In the genomic region with DNA sequence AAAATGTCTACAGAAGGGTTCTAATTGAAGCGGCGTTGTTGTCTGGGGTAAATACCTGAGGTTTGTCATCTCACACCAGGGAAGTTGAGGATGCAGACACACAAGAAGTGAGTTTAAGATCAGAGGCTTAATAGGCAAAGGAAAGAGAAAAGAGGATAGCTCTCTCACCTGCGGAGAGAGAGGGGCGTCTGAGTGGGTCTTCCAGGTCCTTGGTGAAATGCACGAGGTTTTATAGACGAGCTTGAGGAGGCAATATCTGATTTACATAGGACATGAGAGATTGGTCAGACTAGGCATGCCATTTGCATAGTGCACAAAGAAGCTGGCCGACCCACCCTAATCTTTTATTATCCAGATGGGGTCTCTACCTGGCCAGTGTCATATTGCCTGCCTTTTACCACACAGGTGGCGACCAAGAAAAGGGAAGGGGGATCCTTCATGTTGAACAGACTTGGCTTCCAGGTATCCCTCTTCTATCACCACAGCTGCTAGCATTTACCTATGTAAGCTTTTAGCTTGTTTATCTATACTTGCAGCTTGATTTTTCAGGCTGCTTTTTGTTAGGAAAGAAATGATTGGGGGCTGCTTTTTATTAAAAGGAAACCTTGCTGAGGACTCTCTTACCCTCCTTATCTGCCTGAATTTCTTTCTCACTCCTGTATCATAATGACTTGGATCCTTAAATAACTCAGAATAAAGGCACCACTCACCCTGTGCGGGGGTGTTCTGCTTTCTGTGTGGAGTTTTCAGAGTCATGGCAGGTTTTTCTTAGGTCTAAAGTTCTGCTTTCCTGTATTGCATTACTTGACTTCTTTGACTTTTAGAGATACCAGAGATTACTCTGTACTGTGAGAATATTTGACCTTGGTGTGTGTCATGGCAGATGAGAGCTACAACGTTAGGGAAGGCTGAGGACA, we compare ENCODE assay signal across 24 cellular contexts. TPM values are rescaled to one million over a fixed set of nuclear protein-coding genes. Genes with fewer than 3 reads are reported as not detected.
DNase-seq lines count a peak whose midpoint lies in the region; ATAC-seq, FAIRE-seq and TF ChIP-seq lines count a peak whose summit lies in the region.
"Had no signal": no experiment of that assay in that cellular context is flagged by ENCODE, and none has a peak within 500 bp of the region (broad histone marks: within the 10 kb centered on the region; RNA-seq: fewer than 3 reads in every experiment).

No MANE protein-coding gene starts in this region.

- DNase-seq in H1 (ENCODE audit: low read depth in 1 of 2, low spot score in 2 of 2) (peak in 1 of 2 experiments; percentile 58), testis (peak; percentile 1), WERI-Rb-1 (no peak)
- no peak for DNase-seq in CD8-positive, alpha-beta memory T cell
- DNase-seq: CD4-positive, CD25-positive, alpha-beta regulatory T cell; COR-L47; DMS 273 treated with DMSO at 0.1 percent for 48 hours; DMS79 treated with DMSO at 0.1 percent for 48 hours; HCEC 1CT; NCI-H1092 treated with DMSO at 0.1 percent for 48 hours; NCI-H1436 treated with DMSO at 0.1 percent for 48 hours; NCI-H1930; NCI-H524 treated with DMSO at 0.1 percent for 48 hours; OCI-M1; SJCRH30 had no signal

- no peak overlapping the region for H2AFZ ChIP-seq in H1 (ENCODE audit: low read length)

- no peak overlapping the region for H3K14ac ChIP-seq in H1 (ENCODE audit: insufficient read length)

- no peaks in the 10 kb centered on the region for H3K36me3 ChIP-seq in HUES6 (ENCODE audit: control insufficient read depth, insufficient read depth, low read length)
- H3K36me3 ChIP-seq in H1 (ENCODE audit: control insufficient read depth in 2 of 4, insufficient read depth in 4 of 4, low read length in 3 of 4) = peaks cover 0 to 23% (median 3%) of the 10 kb centered on the region in 4 experiments; a peak in 5 of 8 replicates
- H3K36me3 ChIP-seq in iPS-20b (ENCODE audit: insufficient read depth, low read depth, low read length) = no peaks in the 10 kb centered on the region
- H3K36me3 ChIP-seq in testis (ENCODE audit: low read depth, missing control alignments) = no peaks in the 10 kb centered on the region
- no peaks in the 10 kb centered on the region for H3K36me3 ChIP-seq in WERI-Rb-1
- H3K36me3 ChIP-seq in CD8-positive, alpha-beta memory T cell (ENCODE audit: insufficient read depth, low read length) = no peaks in the 10 kb centered on the region
- H3K36me3 ChIP-seq: SJCRH30 had no signal

- H4K5ac ChIP-seq in H1 (ENCODE audit: insufficient read length, low read depth, low read length) = no peak overlapping the region

- peaks cover 0 to 9% (median 5%) of the 10 kb centered on the region in 3 donors for H3K36me3 Mint-ChIP-seq in CD8-positive, alpha-beta memory T cell

- TF ChIP-seq CTCF in H1 (IDR thresholded peaks at IDR 0.05; ENCODE audit: control extremely low read depth in 1 of 3, insufficient read depth in 1 of 3, low read depth in 1 of 3, low read length in 3 of 3) (no peak), testis (IDR thresholded peaks at IDR 0.05) (no peak), WERI-Rb-1 (IDR thresholded peaks at IDR 0.05; ENCODE audit: low read depth, low read length) (no peak)

- no peak overlapping the region for H3K9ac ChIP-seq in HUES6 (ENCODE audit: low read length)
- H3K9ac ChIP-seq in H1 (replicated peaks in 1 of 4; ENCODE audit: extremely low read depth in 1 of 4, low read depth in 3 of 4, low read length in 3 of 4) = peak overlapping the region in 1 of 4 experiments; percentile 6; a peak in 2 of 7 replicates
- no peak overlapping the region for H3K9ac ChIP-seq in iPS-20b (ENCODE audit: low read depth, low read length)

- H3K4me1 ChIP-seq in HUES6 (ENCODE audit: control insufficient read depth, insufficient read depth, low read length) (no peaks in the 10 kb centered on the region), H1 (replicated peaks in 1 of 4; ENCODE audit: control insufficient read depth in 3 of 4, insufficient read depth in 4 of 4, low read length in 3 of 4) (peaks cover 4 to 20% (median 7%) of the 10 kb centered on the region in 4 experiments; a peak in 6 of 7 replicates), iPS-20b (ENCODE audit: insufficient read depth, low read length) (no peaks in the 10 kb centered on the region; the same call in 1 of the 2 replicates), testis (no peaks in the 10 kb centered on the region)
- H3K4me1 ChIP-seq in CD8-positive, alpha-beta memory T cell (ENCODE audit: insufficient read depth, low read length) = no peaks in the 10 kb centered on the region
- H3K4me1 ChIP-seq: SJCRH30 had no signal

- H3K23me2 ChIP-seq in H1 (ENCODE audit: low read depth, low read length) = peaks cover 4% of the 10 kb centered on the region

- H2BK5ac ChIP-seq in H1 (ENCODE audit: low read depth, low read length) = peak overlapping the region; percentile 46; the same call in 1 of the 2 replicates

- H3K9me3 Mint-ChIP-seq in CD8-positive, alpha-beta memory T cell = peaks cover 38 to 54% (median 45%) of the 10 kb centered on the region in 5 donors

- no peak overlapping the region for H4K8ac ChIP-seq in H1 (ENCODE audit: extremely low read depth, insufficient read depth, low read length)

- H2BK20ac ChIP-seq in H1 (ENCODE audit: low read length) = no peak overlapping the region

- no peak overlapping the region for H2BK15ac ChIP-seq in H1 (ENCODE audit: low read length)

- H3K4ac ChIP-seq in H1 (replicated peaks; ENCODE audit: insufficient read length, low read depth, low read length) = no peak overlapping the region

- H3K79me2 ChIP-seq in H1 (ENCODE audit: control insufficient read depth in 1 of 2, insufficient read depth in 2 of 2, low read length in 2 of 2) = no peaks in the 10 kb centered on the region

- CTCF ChIA-PET in H1 (lab: Charles Lee; ENCODE audit: partially characterized antibody) = interaction anchor here (1.3 to 2.2 kb wide), 5 partner anchors 12 to 46 kb away, joined by 3 to 9 read pairs (median 3); no protein-coding TSS in a partner anchor
- CTCF ChIA-PET in CD8-positive, alpha-beta memory T cell (lab: Charles Lee) = no interaction called here

- H3K23ac ChIP-seq in H1 (ENCODE audit: insufficient read length) = no peak overlapping the region

- TF ChIP-seq RAD21 in H1 (IDR thresholded peaks at IDR 0.05 in 1 of 2, conservative IDR thresholded peaks at IDR 0.05 in 1 of 2; ENCODE audit: low read depth in 2 of 2, low read length in 2 of 2) = no peak

- H3K56ac ChIP-seq in H1 (replicated peaks; ENCODE audit: insufficient read length, low read depth, low read length) = no peak overlapping the region

- TF ChIP-seq EP300 in H1 (IDR thresholded peaks at IDR 0.05; ENCODE audit: borderline replicate concordance in 1 of 2, low read depth in 2 of 2, low read length in 2 of 2) = no peak

- peaks cover 87% of the 10 kb centered on the region for H3K9me3 ChIP-seq in HUES6 (ENCODE audit: control insufficient read depth, insufficient read depth, low read depth, low read length)
- H3K9me3 ChIP-seq in H1 (ENCODE audit: insufficient read depth in 2 of 2, low read depth in 1 of 2, low read length in 1 of 2) = peaks cover 23 to 26% of the 10 kb centered on the region in 2 experiments
- peaks cover 92% of the 10 kb centered on the region for H3K9me3 ChIP-seq in iPS-20b (ENCODE audit: insufficient read depth, low read depth, low read length)
- H3K9me3 ChIP-seq in testis = no peaks in the 10 kb centered on the region
- H3K9me3 ChIP-seq in WERI-Rb-1 (ENCODE audit: severe bottlenecking) = peaks cover 39% of the 10 kb centered on the region
- peaks cover 5% of the 10 kb centered on the region for H3K9me3 ChIP-seq in CD8-positive, alpha-beta memory T cell (ENCODE audit: low read length)

- no peaks in the 10 kb centered on the region for H3K4me1 Mint-ChIP-seq in CD8-positive, alpha-beta memory T cell
- H3K4me1 Mint-ChIP-seq: CD4-positive, CD25-positive, alpha-beta regulatory T cell had no signal

- H3K27me3 ChIP-seq in HUES6 (ENCODE audit: control insufficient read depth, insufficient read depth, low read length) = no peaks in the 10 kb centered on the region
- H3K27me3 ChIP-seq in H1 (replicated peaks in 1 of 4; ENCODE audit: control insufficient read depth in 3 of 4, extremely low read depth in 1 of 4, insufficient read depth in 3 of 4, low read length in 3 of 4) = no peaks in the 10 kb centered on the region
- H3K27me3 ChIP-seq in iPS-20b (ENCODE audit: insufficient read depth, low read length) = no peaks in the 10 kb centered on the region
- H3K27me3 ChIP-seq in testis = no peaks in the 10 kb centered on the region
- H3K27me3 ChIP-seq in WERI-Rb-1 (ENCODE audit: insufficient read depth, low read depth, severe bottlenecking) = no peaks in the 10 kb centered on the region
- H3K27me3 ChIP-seq in CD8-positive, alpha-beta memory T cell (ENCODE audit: insufficient read depth, low read length, poor library complexity, severe bottlenecking) = no peaks in the 10 kb centered on the region
- H3K27me3 ChIP-seq: SJCRH30 had no signal

- POLR2A ChIA-PET in H1 (lab: Charles Lee; ENCODE audit: partially characterized antibody) = interaction anchor here (1.0 to 3.0 kb wide), 13 partner anchors 9 to 200 kb away, joined by 3 to 19 read pairs (median 4); a partner anchor contains a TSS
- POLR2A ChIA-PET in CD8-positive, alpha-beta memory T cell (lab: Charles Lee) = no interaction called here

- no peak overlapping the region for H2BK120ac ChIP-seq in H1 (replicated peaks; ENCODE audit: low read depth, low read length)

- TF ChIP-seq POLR2A in H1 (IDR thresholded peaks at IDR 0.05; ENCODE audit: control extremely low read depth in 1 of 2, low read depth in 2 of 2, low read length in 2 of 2) (peak; percentile 82 to 90), testis (IDR thresholded peaks at IDR 0.05) (no peak)

- H3K27me3 Mint-ChIP-seq in CD8-positive, alpha-beta memory T cell = peaks cover 3 to 7% of the 10 kb centered on the region in 2 donors
- H3K27me3 Mint-ChIP-seq: CD4-positive, CD25-positive, alpha-beta regulatory T cell had no signal

- no peak overlapping the region for H3K27ac ChIP-seq in HUES6 (ENCODE audit: low read depth, low read length)
- peak overlapping the region; percentile 68; the same call in 1 of the 2 replicates for H3K27ac ChIP-seq in H1 (ENCODE audit: low read depth, low read length)
- H3K27ac ChIP-seq in iPS-20b (ENCODE audit: low read length) = no peak overlapping the region
- H3K27ac ChIP-seq in testis = no peak overlapping the region
- H3K27ac ChIP-seq in WERI-Rb-1 = no peak overlapping the region
- no peak overlapping the region for H3K27ac ChIP-seq in CD8-positive, alpha-beta memory T cell (ENCODE audit: low read depth, low read length)
- H3K27ac ChIP-seq: SJCRH30 had no signal

- no peak overlapping the region for H3K27ac Mint-ChIP-seq in CD8-positive, alpha-beta memory T cell
- H3K27ac Mint-ChIP-seq: CD4-positive, CD25-positive, alpha-beta regulatory T cell had no signal

- H3K4me2 ChIP-seq in H1 (ENCODE audit: insufficient read depth in 1 of 2, low read depth in 2 of 2, low read length in 2 of 2) = peak overlapping the region; percentile 63 to 73; a peak in 3 of 4 replicates

- intact Hi-C loops in testis (cut with DNase I; ENCODE audit: low total_unique reads) = no loop called here

- H3K79me1 ChIP-seq in H1 (ENCODE audit: low read depth, low read length) = no peaks in the 10 kb centered on the region

- no peak overlapping the region for H2AK5ac ChIP-seq in H1 (ENCODE audit: low read depth, low read length)

- no peak for ATAC-seq in HG03108 (IDR thresholded peaks at IDR 0.05; ENCODE audit: unreplicated experiment)
- ATAC-seq in HG03439 (IDR thresholded peaks at IDR 0.05; ENCODE audit: unreplicated experiment) = no peak
- ATAC-seq: HepG2, K562 had no signal

- H3K4me3 Mint-ChIP-seq in CD8-positive, alpha-beta memory T cell = no peak overlapping the region
- H3K4me3 Mint-ChIP-seq: CD4-positive, CD25-positive, alpha-beta regulatory T cell had no signal

- 9% methylated on average over 10 of the region's 10 CpGs; no CpG with 5 or more reads in 1 of the 2 experiments for WGBS in H1 (ENCODE audit: extremely low coverage in 1 of 2, insufficient coverage in 1 of 2, insufficient read length in 1 of 2, insufficient replicate concordance in 2 of 2, low coverage in 1 of 2, low lambda C conversion rate in 2 of 2, missing lambda C conversion rate in 1 of 2), 2 experiments
- WGBS in testis, 2 donors = 69 to 78% methylated on average over 10 of the region's 10 CpGs

- peak overlapping the region; percentile 12; the same call in 1 of the 2 replicates for H3K4me3 ChIP-seq in HUES6 (ENCODE audit: low read depth, low read length)
- H3K4me3 ChIP-seq in H1 (ENCODE audit: extremely low read depth in 1 of 4, insufficient read depth in 2 of 4, low read depth in 3 of 4, low read length in 4 of 4) = peak overlapping the region; percentile 15 to 58 (median 36); a peak in 7 of 8 replicates
- peak overlapping the region; percentile 40 for H3K4me3 ChIP-seq in iPS-20b (ENCODE audit: low read length)
- H3K4me3 ChIP-seq in testis = no peak overlapping the region
- H3K4me3 ChIP-seq in WERI-Rb-1 (ENCODE audit: low read depth, low read length) = no peak overlapping the region
- no peak overlapping the region for H3K4me3 ChIP-seq in CD8-positive, alpha-beta memory T cell (ENCODE audit: low read length)
- H3K4me3 ChIP-seq: K562, SJCRH30 had no signal

- H4K20me1 ChIP-seq in H1 (replicated peaks in 1 of 2; ENCODE audit: control insufficient read depth in 1 of 2, insufficient read depth in 2 of 2, low read length in 2 of 2) = peaks cover 0 to 4% of the 10 kb centered on the region in 2 experiments

- H2BK12ac ChIP-seq in H1 (ENCODE audit: low read depth, low read length) = no peak overlapping the region

- peak overlapping the region; percentile 61 for H4K91ac ChIP-seq in H1 (replicated peaks; ENCODE audit: insufficient read length, low read length)

- no peak overlapping the region for H3K18ac ChIP-seq in H1 (ENCODE audit: extremely low read depth, low read length)

- FAIRE-seq in H1 (lab: Jason Lieb, UNC) = peak; percentile 80
- FAIRE-seq: HepG2, K562, RCC 7860 had no signal

RNA-seq across cellular contexts. Expression of a gene that starts 9.4 kb away (rescaled TPM):
- total RNA-seq in H1 (2021; fragmentation: NEBNext Ultra II Directional; extraction: Animal tissue kit (Norgen Biotek cat#: 25700)) = 1.3 and 1.6 TPM in 2 replicates
- 2.1 and 2.2 TPM in 2 replicates for polyA plus RNA-seq in H1 (2011; rRNA removed)
- 2.5 TPM for polyA plus RNA-seq in H1 (2011; cell fraction: cytosol; rRNA removed)
- polyA plus RNA-seq in H1 (2011; cell fraction: nucleus; rRNA removed) = 3.9 TPM
- 1.2 to 1.5 TPM (median 1.4 TPM) in 4 replicates for polyA plus RNA-seq in H1 (2012, experiment 1 of 2)
- 0.66 TPM for polyA plus RNA-seq in H1 (2012, experiment 2 of 2)
- polyA plus RNA-seq in H1 (2013, experiment 1 of 2) = 0.06 TPM
- polyA plus RNA-seq in H1 (2013, experiment 2 of 2) = 0.07 TPM
- 0.71 and 1.6 TPM in 2 replicates for polyA minus RNA-seq in H1 (2011; rRNA and poly(A)+ RNA removed)
- polyA minus RNA-seq in H1 (2011; cell fraction: cytosol; rRNA and poly(A)+ RNA removed) = 0.95 TPM
- polyA minus RNA-seq in H1 (2011; cell fraction: nucleus; rRNA and poly(A)+ RNA removed) = 1.00 TPM
- under 1 TPM in 1 of 2 donors, not detected in 1; 0.47 TPM for total RNA-seq in testis
- 1.6 TPM for polyA plus RNA-seq in testis (ENCODE audit: insufficient read depth, low read depth, low replicate concordance)
- not detected for total RNA-seq in CD8-positive, alpha-beta memory T cell
- polyA plus RNA-seq in CD8-positive, alpha-beta memory T cell = not detected
- total RNA-seq: A673; CD4-positive, CD25-positive, alpha-beta regulatory T cell; HepG2; K562; SJCRH30 had no signal
- polyA plus RNA-seq: BJ; CD4-positive, CD25-positive, alpha-beta regulatory T cell; HepG2; K562 had no signal

RNA-seq across cellular contexts. Expression of a gene that starts 14.4 kb away (rescaled TPM):
- 3.1 and 3.7 TPM in 2 replicates for total RNA-seq in H1 (2021; fragmentation: NEBNext Ultra II Directional; extraction: Animal tissue kit (Norgen Biotek cat#: 25700))
- polyA plus RNA-seq in H1 (2011; rRNA removed) (2.3 and 2.6 TPM in 2 replicates), testis (ENCODE audit: insufficient read depth, low read depth, low replicate concordance) (not detected)
- polyA plus RNA-seq in H1 (2011; cell fraction: cytosol; rRNA removed) = 5.3 TPM
- 47.6 TPM for polyA plus RNA-seq in H1 (2011; cell fraction: nucleus; rRNA removed)
- 6.5 to 8.6 TPM (median 8.0 TPM) in 4 replicates for polyA plus RNA-seq in H1 (2012, experiment 1 of 2)
- 1.1 TPM for polyA plus RNA-seq in H1 (2012, experiment 2 of 2)
- not detected for polyA plus RNA-seq in H1 (2013, experiment 1 of 2)
- polyA plus RNA-seq in H1 (2013, experiment 2 of 2) = 0.18 TPM
- polyA minus RNA-seq in H1 (2011; rRNA and poly(A)+ RNA removed) = 0.60 and 0.83 TPM in 2 replicates
- polyA minus RNA-seq in H1 (2011; cell fraction: cytosol; rRNA and poly(A)+ RNA removed) = not detected
- polyA minus RNA-seq in H1 (2011; cell fraction: nucleus; rRNA and poly(A)+ RNA removed) = 7.2 TPM
- under 1 TPM in 1 of 2 donors, not detected in 1; 0.68 TPM for total RNA-seq in testis
- total RNA-seq in CD8-positive, alpha-beta memory T cell = not detected
- not detected for polyA plus RNA-seq in CD8-positive, alpha-beta memory T cell
- total RNA-seq: A673; CD4-positive, CD25-positive, alpha-beta regulatory T cell; HepG2; K562; SJCRH30 had no signal
- polyA plus RNA-seq: BJ; CD4-positive, CD25-positive, alpha-beta regulatory T cell; HepG2; K562 had no signal

RNA-seq across cellular contexts. Expression of a gene that starts 50.5 kb away (rescaled TPM):
- total RNA-seq in H1 (2021; fragmentation: NEBNext Ultra II Directional; extraction: Animal tissue kit (Norgen Biotek cat#: 25700)) = not detected in 2 replicates
- polyA plus RNA-seq in H1 (2011; rRNA removed) = 0.05 and 0.11 TPM in 2 replicates
- not detected for polyA plus RNA-seq in H1 (2011; cell fraction: cytosol; rRNA removed)
- 0.36 TPM for polyA plus RNA-seq in H1 (2011; cell fraction: nucleus; rRNA removed)
- polyA plus RNA-seq in H1 (2012, experiment 1 of 2) = not detected in 4 replicates
- not detected for polyA plus RNA-seq in H1 (2012, experiment 2 of 2)
- polyA plus RNA-seq in H1 (2013, experiment 1 of 2) = not detected
- polyA plus RNA-seq in H1 (2013, experiment 2 of 2) = not detected
- polyA minus RNA-seq in H1 (2011; rRNA and poly(A)+ RNA removed) = not detected in 2 replicates
- polyA minus RNA-seq in H1 (2011; cell fraction: cytosol; rRNA and poly(A)+ RNA removed) = not detected
- not detected for polyA minus RNA-seq in H1 (2011; cell fraction: nucleus; rRNA and poly(A)+ RNA removed)
- total RNA-seq in testis = 10 to 100 TPM; 18.4 to 32.7 TPM
- 18.7 TPM for polyA plus RNA-seq in testis (ENCODE audit: insufficient read depth, low read depth, low replicate concordance)
- not detected for total RNA-seq in CD8-positive, alpha-beta memory T cell
- not detected for polyA plus RNA-seq in CD8-positive, alpha-beta memory T cell
- total RNA-seq: A673; CD4-positive, CD25-positive, alpha-beta regulatory T cell had no signal
- polyA plus RNA-seq: BJ; CD4-positive, CD25-positive, alpha-beta regulatory T cell had no signal

RNA-seq across cellular contexts. Expression of a gene that starts 53.2 kb away (rescaled TPM):
- total RNA-seq in H1 (2021; fragmentation: NEBNext Ultra II Directional; extraction: Animal tissue kit (Norgen Biotek cat#: 25700)) = 0.13 and 0.44 TPM in 2 replicates
- polyA plus RNA-seq in H1 (2011; rRNA removed) (0.20 and 0.35 TPM in 2 replicates), testis (ENCODE audit: insufficient read depth, low read depth, low replicate concordance) (1.8 TPM)
- 0.19 TPM for polyA plus RNA-seq in H1 (2011; cell fraction: cytosol; rRNA removed)
- polyA plus RNA-seq in H1 (2011; cell fraction: nucleus; rRNA removed) = 1.4 TPM
- 0.17 to 0.41 TPM (median 0.29 TPM) in 4 replicates for polyA plus RNA-seq in H1 (2012, experiment 1 of 2)
- 0.28 TPM for polyA plus RNA-seq in H1 (2012, experiment 2 of 2)
- 0.10 TPM for polyA plus RNA-seq in H1 (2013, experiment 1 of 2)
- 0.07 TPM for polyA plus RNA-seq in H1 (2013, experiment 2 of 2)
- polyA minus RNA-seq in H1 (2011; rRNA and poly(A)+ RNA removed) = 0.32 and 0.66 TPM in 2 replicates
- polyA minus RNA-seq in H1 (2011; cell fraction: cytosol; rRNA and poly(A)+ RNA removed) = not detected
- 0.30 TPM for polyA minus RNA-seq in H1 (2011; cell fraction: nucleus; rRNA and poly(A)+ RNA removed)
- 1 to 10 TPM; 5.3 to 7.3 TPM for total RNA-seq in testis
- not detected for total RNA-seq in CD8-positive, alpha-beta memory T cell
- polyA plus RNA-seq in CD8-positive, alpha-beta memory T cell = 0.16 TPM
- total RNA-seq: A673; CD4-positive, CD25-positive, alpha-beta regulatory T cell; HepG2 had no signal
- polyA plus RNA-seq: BJ; CD4-positive, CD25-positive, alpha-beta regulatory T cell; HepG2; K562 had no signal

Comparison
In these comparisons a context has a peak if more than half of its experiments do, and no peak if none do; other contexts are left out.
1. H3K4me3 ChIP-seq: peak in HUES6 (single experiment), H1 (4 of 4) and iPS-20b (single experiment); none in testis (0 of 2), WERI-Rb-1 (single experiment) and CD8-positive, alpha-beta memory T cell (single experiment).
2. RNA of a gene that starts 50.5 kb away (total RNA-seq): 18.4 to 32.7 TPM in testis; not detected in H1 and not detected in CD8-positive, alpha-beta memory T cell; every median in the first group is over 10 times any median in the second.